ENCODE assay signal across 17 cellular contexts in genomic region chr12:122994140-122994675, GRCh38.
"Had no signal": no experiment of that assay in that cellular context is flagged by ENCODE, and none has a peak within 500 bp of the region (broad histone marks: within the 10 kb centered on the region; RNA-seq: fewer than 3 reads in every experiment).

No MANE protein-coding gene starts in this region.

- H3K9me3 ChIP-seq: esophagus muscularis mucosa, gastrocnemius medialis, heart right ventricle, suprapubic skin, tibial artery, upper lobe of left lung, uterus had no signal

- H3K27me3 ChIP-seq: esophagus muscularis mucosa, gastrocnemius medialis, heart right ventricle, suprapubic skin, tibial artery, upper lobe of left lung, uterus had no signal

- H3K4me1 ChIP-seq: suprapubic skin, upper lobe of left lung, uterus had no signal

- H3K27me3 Mint-ChIP-seq: natural killer cell treated with Interleukin-12 subunit alpha and Interleukin-12 subunit beta and Interleukin-15 and Interleukin-18, amount 100 ng/mL, for 72 hours had no signal

- H3K4me3 Mint-ChIP-seq: natural killer cell treated with Interleukin-12 subunit alpha and Interleukin-12 subunit beta and Interleukin-15 and Interleukin-18, amount 100 ng/mL, for 72 hours had no signal

- H3K4me3 ChIP-seq: esophagus muscularis mucosa, gastrocnemius medialis, heart right ventricle, lung, smooth muscle cell, suprapubic skin, tibial artery, upper lobe of left lung, uterus had no signal

- H3K36me3 ChIP-seq: gastrocnemius medialis, uterus had no signal

- H3K36me3 Mint-ChIP-seq: natural killer cell treated with Interleukin-12 subunit alpha and Interleukin-12 subunit beta and Interleukin-15 and Interleukin-18, amount 100 ng/mL, for 72 hours had no signal

- H3K27ac Mint-ChIP-seq: natural killer cell treated with Interleukin-12 subunit alpha and Interleukin-12 subunit beta and Interleukin-15 and Interleukin-18, amount 100 ng/mL, for 72 hours had no signal

- ATAC-seq: gastrocnemius medialis, heart right ventricle had no signal

- H3K27ac ChIP-seq: epithelial cell of prostate, esophagus muscularis mucosa, gastrocnemius medialis, heart right ventricle, suprapubic skin, tibial artery, upper lobe of left lung, uterus had no signal

- DNase-seq: effector memory CD4-positive, alpha-beta T cell; gastrocnemius medialis; heart right ventricle; hypothalamus; mesenchymal stem cell; midbrain; stimulated activated CD4-positive, alpha-beta T cell treated with anti-CD3 and anti-CD28 coated beads, Interleukin-2, amount 100 ng/mL, for 48 hours; stimulated activated naive CD8-positive, alpha-beta T cell treated with anti-CD3 and anti-CD28 coated beads, Interleukin-15, Interleukin-2, amounts not matched to agents 100 U/mL and 50 U/mL, for 24 hours; upper lobe of left lung; uterus had no signal

- H3K9me3 Mint-ChIP-seq: natural killer cell treated with Interleukin-12 subunit alpha and Interleukin-12 subunit beta and Interleukin-15 and Interleukin-18, amount 100 ng/mL, for 72 hours had no signal
